20 cellular contexts compared by ENCODE assay signal in the genomic region with DNA sequence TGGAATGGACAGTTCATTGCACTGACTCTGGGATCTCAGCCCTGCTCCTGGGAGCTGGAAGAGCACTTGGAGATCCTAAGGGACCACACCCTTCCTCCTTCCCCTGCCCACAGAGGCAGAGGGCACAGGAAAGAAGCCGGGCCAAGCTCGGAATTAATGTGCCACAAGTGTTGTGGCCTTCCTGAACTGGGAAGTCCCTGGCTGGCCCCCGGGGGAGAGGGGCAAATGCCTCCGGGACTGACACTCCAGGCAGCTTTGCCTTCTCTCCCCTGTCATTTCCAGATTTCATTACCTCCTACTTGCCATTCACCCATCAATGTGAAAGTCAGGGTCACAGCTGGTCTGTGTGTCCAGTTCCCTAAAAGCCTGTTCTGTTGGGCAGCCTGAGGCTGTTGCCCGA. TPM values are rescaled to one million over a fixed set of nuclear protein-coding genes. Genes with fewer than 3 reads are reported as not detected.
DNase-seq lines count a peak whose midpoint lies in the region; ATAC-seq, FAIRE-seq and TF ChIP-seq lines count a peak whose summit lies in the region.
"Had no signal": no experiment of that assay in that cellular context is flagged by ENCODE, and none has a peak within 500 bp of the region (broad histone marks: within the 10 kb centered on the region; RNA-seq: fewer than 3 reads in every experiment).

No MANE protein-coding gene starts in this region.

- no peak for TF ChIP-seq RAD21 in HepG2 (CRISPR knock-in tag; IDR thresholded peaks at IDR 0.05)

- no peak for ATAC-seq in HepG2
- no peak for ATAC-seq in stimulated activated effector memory CD8-positive, alpha-beta T cell treated with anti-CD3 and anti-CD28 coated beads, Interleukin-12 subunit alpha, Interleukin-12 subunit beta, amount 100 ng/mL, for 72 hours
- ATAC-seq: GM12878 had no signal

- 82% methylated on average over 4 of the region's 5 CpGs for WGBS in HepG2 (ENCODE audit: low lambda C conversion rate)

- H3K9me3 ChIP-seq in HEK293 (ENCODE audit: control insufficient read depth, insufficient read depth, low read depth, low read length) (no peaks in the 10 kb centered on the region), HepG2 (ENCODE audit: low read length) (no peaks in the 10 kb centered on the region)
- H3K9me3 ChIP-seq: ascending aorta, heart right ventricle had no signal

- no peaks in the 10 kb centered on the region for H3K79me2 ChIP-seq in HepG2 (ENCODE audit: insufficient read depth, low read length)

- no peaks in the 10 kb centered on the region for H3K9me3 Mint-ChIP-seq in dendritic cell treated with granulocyte-macrophage colony-stimulating factor and Interleukin-4, amounts not matched to agents 40 ng/mL and 50 ng/mL, for 4 days
- no peaks in the 10 kb centered on the region for H3K9me3 Mint-ChIP-seq in stimulated activated effector memory CD8-positive, alpha-beta T cell treated with anti-CD3 and anti-CD28 coated beads, Interleukin-12 subunit alpha, Interleukin-12 subunit beta, amount 100 ng/mL, for 72 hours
- H3K9me3 Mint-ChIP-seq: activated T-helper 1 cell treated with anti-CD3 and anti-CD28 coated beads, Interleukin-12 subunit alpha, Interleukin-12 subunit beta, Interleukin-2, Interleukin-4 antibody, amounts not matched to agents 30 ng/mL and 10 ng/mL and 1 ng/mL, durations not matched to agents 14 hours and 24 hours and 36 hours; nephron; type B pancreatic cell had no signal

- POLR2A ChIA-PET in HEK293 (lab: Yijun Ruan, JAX) (interaction anchor here (0.6 to 1.2 kb wide), 2 partner anchors 21 to 83 kb away, joined by 7 read pairs; partner anchors contain the start of gene SESN2), HepG2 (lab: Yijun Ruan, JAX) (interaction anchor here (1.7 kb wide), 1 partner anchor 32 kb away, joined by 6 read pairs; no protein-coding TSS in a partner anchor)

- no peaks in the 10 kb centered on the region for H3K27me3 ChIP-seq in HepG2 (ENCODE audit: control insufficient read depth in 1 of 2, insufficient read depth in 2 of 2, low read length in 2 of 2)
- H3K27me3 ChIP-seq: ascending aorta, heart right ventricle had no signal

- intact Hi-C loops in dendritic cell treated with granulocyte-macrophage colony-stimulating factor and Interleukin-4, amounts not matched to agents 40 ng/mL and 50 ng/mL, for 4 days (cut with micrococcal nuclease): no loop called here
- intact Hi-C loops in HepG2 (cut with micrococcal nuclease; ENCODE audit: unreplicated experiment): no loop called here

- TF ChIP-seq EP300 in HepG2 (IDR thresholded peaks at IDR 0.05; ENCODE audit: low read depth in 2 of 2, low read length in 2 of 2) (no peak), HepG2 (CRISPR knock-in tag; IDR thresholded peaks at IDR 0.05; ENCODE audit: borderline replicate concordance) (no peak)

- H3K4me3 Mint-ChIP-seq in dendritic cell treated with granulocyte-macrophage colony-stimulating factor and Interleukin-4, amounts not matched to agents 40 ng/mL and 50 ng/mL, for 4 days: peak overlapping the region; percentile 49
- no peak overlapping the region for H3K4me3 Mint-ChIP-seq in stimulated activated effector memory CD8-positive, alpha-beta T cell treated with anti-CD3 and anti-CD28 coated beads, Interleukin-12 subunit alpha, Interleukin-12 subunit beta, amount 100 ng/mL, for 72 hours
- H3K4me3 Mint-ChIP-seq: activated naive CD8-positive, alpha-beta T cell; activated T-helper 1 cell treated with anti-CD3 and anti-CD28 coated beads, Interleukin-12 subunit alpha, Interleukin-12 subunit beta, Interleukin-2, Interleukin-4 antibody, amounts not matched to agents 30 ng/mL and 10 ng/mL and 1 ng/mL, durations not matched to agents 14 hours and 24 hours and 36 hours; nephron; type B pancreatic cell had no signal

- no peak overlapping the region for H2AFZ ChIP-seq in HepG2 (ENCODE audit: low read length)

- H3K27ac ChIP-seq in HEK293 (ENCODE audit: extremely low read depth, low read depth, low read length) (no peak overlapping the region), HepG2 (ENCODE audit: extremely low read length, insufficient read depth, low read length) (no peak overlapping the region)
- H3K27ac ChIP-seq: ascending aorta had no signal

- H4K20me1 ChIP-seq in HepG2 (ENCODE audit: insufficient read depth, low read length): no peaks in the 10 kb centered on the region

- in situ Hi-C loops in HepG2 (cut with HindIII; ENCODE audit: extremely low pct_ligation_motif_present, low pct_unique_long_range_greater_than_20kb): no loop called here

- TF ChIP-seq CTCF in HEK293 (tag by site-specific recombination; IDR thresholded peaks at IDR 0.05) (no peak), HepG2 (CRISPR knock-in tag; IDR thresholded peaks at IDR 0.05) (no peak)

- no peak for TF ChIP-seq POLR2A in HepG2 (IDR thresholded peaks at IDR 0.05; ENCODE audit: insufficient read depth in 1 of 2, low read depth in 2 of 2, low read length in 2 of 2)

- H3K4me1 ChIP-seq in HEK293 (ENCODE audit: control insufficient read depth, insufficient read depth, low read length): no peaks in the 10 kb centered on the region
- peaks cover 18% of the 10 kb centered on the region for H3K4me1 ChIP-seq in HepG2 (ENCODE audit: insufficient read depth, low read length)
- H3K4me1 ChIP-seq: ascending aorta had no signal

- no peak overlapping the region for H3K4me2 ChIP-seq in HepG2 (ENCODE audit: low read depth, low read length)

- H3K27me3 Mint-ChIP-seq in dendritic cell treated with granulocyte-macrophage colony-stimulating factor and Interleukin-4, amounts not matched to agents 40 ng/mL and 50 ng/mL, for 4 days: no peaks in the 10 kb centered on the region
- H3K27me3 Mint-ChIP-seq: activated naive CD8-positive, alpha-beta T cell; type B pancreatic cell had no signal

- BruUV-seq in HepG2 (replicated peaks; lab: Mats Ljungman, UMichigan): no TSS peak

- CTCF ChIA-PET in HEK293 (lab: Yijun Ruan, JAX): interaction anchor here (0.6 kb wide), 2 partner anchors 10 to 211 kb away, joined by 3 read pairs; no protein-coding TSS in a partner anchor
- CTCF ChIA-PET in HepG2 (lab: Yijun Ruan, JAX; ENCODE audit: low intra/inter-chr PET ratio, low total read pairs): no interaction called here

- no peak for FAIRE-seq in HepG2 (lab: Jason Lieb, UNC)
- FAIRE-seq: GM12878 had no signal

- peak overlapping the region; percentile 87 for H3K27ac Mint-ChIP-seq in dendritic cell treated with granulocyte-macrophage colony-stimulating factor and Interleukin-4, amounts not matched to agents 40 ng/mL and 50 ng/mL, for 4 days
- peak overlapping the region; percentile 71 for H3K27ac Mint-ChIP-seq in stimulated activated effector memory CD8-positive, alpha-beta T cell treated with anti-CD3 and anti-CD28 coated beads, Interleukin-12 subunit alpha, Interleukin-12 subunit beta, amount 100 ng/mL, for 72 hours
- H3K27ac Mint-ChIP-seq: activated naive CD8-positive, alpha-beta T cell; activated T-helper 1 cell treated with anti-CD3 and anti-CD28 coated beads, Interleukin-12 subunit alpha, Interleukin-12 subunit beta, Interleukin-2, Interleukin-4 antibody, amounts not matched to agents 30 ng/mL and 10 ng/mL and 1 ng/mL, durations not matched to agents 14 hours and 24 hours and 36 hours; type B pancreatic cell had no signal

- H3K36me3 Mint-ChIP-seq in dendritic cell treated with granulocyte-macrophage colony-stimulating factor and Interleukin-4, amounts not matched to agents 40 ng/mL and 50 ng/mL, for 4 days (ENCODE audit: low read depth): peaks cover 55% of the 10 kb centered on the region
- H3K36me3 Mint-ChIP-seq in stimulated activated effector memory CD8-positive, alpha-beta T cell treated with anti-CD3 and anti-CD28 coated beads, Interleukin-12 subunit alpha, Interleukin-12 subunit beta, amount 100 ng/mL, for 72 hours: peaks cover 71% of the 10 kb centered on the region

- no peak for DNase-seq in HepG2 (ENCODE audit: low spot score)
- no peak for DNase-seq in stimulated activated effector memory CD8-positive, alpha-beta T cell treated with anti-CD3 and anti-CD28 coated beads, Interleukin-12 subunit alpha, Interleukin-12 subunit beta, amount 100 ng/mL, for 72 hours (ENCODE audit: low spot score in 2 of 2)
- no peak for DNase-seq in stimulated activated CD4-positive, alpha-beta T cell treated with anti-CD3 and anti-CD28 coated beads, Interleukin-15, amount 100 ng/mL, for 24 hours
- DNase-seq in HCEC 1CT: no peak
- DNase-seq in NCI-H1694 treated with DMSO at 0.1 percent for 48 hours (lab: John Stamatoyannopoulos, UW): no peak
- DNase-seq: ACHN; activated CD4-positive, alpha-beta T cell treated with anti-CD3 and anti-CD28 coated beads, Interleukin-2, amount 50 U/mL, for 1 hour; effector CD4-positive, alpha-beta T cell; GOT3; heart right ventricle; NCI-H1930; stimulated activated CD8-positive, alpha-beta memory T cell treated with anti-CD3 and anti-CD28 coated beads, Interleukin-4, amount 100 ng/mL, for 48 hours had no signal

- H3K36me3 ChIP-seq in HEK293 (ENCODE audit: control insufficient read depth in 2 of 2, insufficient read depth in 1 of 2, low read length in 2 of 2) (peaks cover 21 to 66% of the 10 kb centered on the region in 2 experiments), HepG2 (replicated peaks in 1 of 2; ENCODE audit: control insufficient read depth in 1 of 2, insufficient read depth in 2 of 2, low read length in 2 of 2) (peaks cover 25 to 61% of the 10 kb centered on the region in 2 experiments)

- no peak overlapping the region for H3K9ac ChIP-seq in HepG2 (ENCODE audit: insufficient read depth, low read depth, low read length)

- H3K4me1 Mint-ChIP-seq in dendritic cell treated with granulocyte-macrophage colony-stimulating factor and Interleukin-4, amounts not matched to agents 40 ng/mL and 50 ng/mL, for 4 days (ENCODE audit: low read depth): peaks cover 54% of the 10 kb centered on the region
- H3K4me1 Mint-ChIP-seq in stimulated activated effector memory CD8-positive, alpha-beta T cell treated with anti-CD3 and anti-CD28 coated beads, Interleukin-12 subunit alpha, Interleukin-12 subunit beta, amount 100 ng/mL, for 72 hours: peaks cover 9% of the 10 kb centered on the region
- H3K4me1 Mint-ChIP-seq: nephron had no signal

- no peak overlapping the region for H3K4me3 ChIP-seq in HEK293 (ENCODE audit: low read depth, low read length)
- no peak overlapping the region for H3K4me3 ChIP-seq in HepG2 (replicated peaks in 1 of 3; ENCODE audit: insufficient read depth in 1 of 3, low read depth in 2 of 3, low read length in 3 of 3)
- H3K4me3 ChIP-seq: ascending aorta, GM12878, heart right ventricle had no signal

RNA-seq across cellular contexts. Expression of gene SESN2, which starts 21.6 kb away (rescaled TPM):
- 10.4 and 13.2 TPM in 2 replicates for total RNA-seq in HepG2 (2016; rRNA removed; fragmentation: Illumina TruSeq; extraction: Trizol)
- total RNA-seq in HepG2 (2016; cell fraction: cytosol; rRNA removed; fragmentation: Illumina TruSeq; extraction: Trizol; ENCODE audit: low read depth): 2.1 and 2.5 TPM in 2 replicates
- 10.0 and 12.0 TPM in 2 replicates for total RNA-seq in HepG2 (2016; cell fraction: insoluble cytoplasmic fraction; rRNA removed; fragmentation: Illumina TruSeq; extraction: Trizol)
- 5.6 and 7.1 TPM in 2 replicates for total RNA-seq in HepG2 (2016; cell fraction: membrane; rRNA removed; fragmentation: Illumina TruSeq; extraction: Trizol)
- total RNA-seq in HepG2 (2016; cell fraction: nucleus; rRNA removed; fragmentation: Illumina TruSeq; extraction: Trizol): 8.1 and 8.4 TPM in 2 replicates
- 19.1 and 24.8 TPM in 2 replicates for polyA plus RNA-seq in HepG2 (2011; rRNA removed)
- polyA plus RNA-seq in HepG2 (2011; cell fraction: cytosol; rRNA removed): 11.7 and 14.9 TPM in 2 replicates
- 26.7 and 32.2 TPM in 2 replicates for polyA plus RNA-seq in HepG2 (2011; cell fraction: nucleus; rRNA removed)
- 7.3 and 18.2 TPM in 2 replicates for polyA plus RNA-seq in HepG2 (2012)
- 1.3 and 1.4 TPM in 2 replicates for polyA plus RNA-seq in HepG2 (2016; cell fraction: cytosol; fragmentation: Illumina TruSeq; extraction: Trizol; ENCODE audit: low read depth)
- 9.6 and 12.1 TPM in 2 replicates for polyA plus RNA-seq in HepG2 (2016; cell fraction: insoluble cytoplasmic fraction; fragmentation: Illumina TruSeq; extraction: Trizol; ENCODE audit: low read depth)
- 4.3 and 4.7 TPM in 2 replicates for polyA plus RNA-seq in HepG2 (2016; cell fraction: membrane; fragmentation: Illumina TruSeq; extraction: Trizol; ENCODE audit: low read depth)
- 14.7 and 15.5 TPM in 2 replicates for polyA plus RNA-seq in HepG2 (2016; cell fraction: nucleus; fragmentation: Illumina TruSeq; extraction: Trizol; ENCODE audit: insufficient read depth, low read depth)
- polyA minus RNA-seq in HepG2 (2011; rRNA and poly(A)+ RNA removed; ENCODE audit: low replicate concordance): 21.9 and 39.6 TPM in 2 replicates
- polyA minus RNA-seq in HepG2 (2011; cell fraction: cytosol; rRNA and poly(A)+ RNA removed): 9.8 and 11.5 TPM in 2 replicates
- polyA minus RNA-seq in HepG2 (2011; cell fraction: nucleus; rRNA and poly(A)+ RNA removed): 11.8 and 11.9 TPM in 2 replicates

RNA-seq across cellular contexts. Expression of gene ATP5IF1, which starts 45.0 kb away (rescaled TPM):
- 131 and 143 TPM in 2 replicates for total RNA-seq in HepG2 (2016; rRNA removed; fragmentation: Illumina TruSeq; extraction: Trizol)
- 48.9 and 52.9 TPM in 2 replicates for total RNA-seq in HepG2 (2016; cell fraction: cytosol; rRNA removed; fragmentation: Illumina TruSeq; extraction: Trizol; ENCODE audit: low read depth)
- total RNA-seq in HepG2 (2016; cell fraction: insoluble cytoplasmic fraction; rRNA removed; fragmentation: Illumina TruSeq; extraction: Trizol): 135 and 167 TPM in 2 replicates
- total RNA-seq in HepG2 (2016; cell fraction: membrane; rRNA removed; fragmentation: Illumina TruSeq; extraction: Trizol): 52.5 and 57.7 TPM in 2 replicates
- 53.2 and 53.6 TPM in 2 replicates for total RNA-seq in HepG2 (2016; cell fraction: nucleus; rRNA removed; fragmentation: Illumina TruSeq; extraction: Trizol)
- polyA plus RNA-seq in HepG2 (2011; rRNA removed): 85.5 and 97.7 TPM in 2 replicates
- 137 and 146 TPM in 2 replicates for polyA plus RNA-seq in HepG2 (2011; cell fraction: cytosol; rRNA removed)
- 78.4 and 120 TPM in 2 replicates for polyA plus RNA-seq in HepG2 (2011; cell fraction: nucleus; rRNA removed)
- 116 and 168 TPM in 2 replicates for polyA plus RNA-seq in HepG2 (2012)
- polyA plus RNA-seq in HepG2 (2016; cell fraction: cytosol; fragmentation: Illumina TruSeq; extraction: Trizol; ENCODE audit: low read depth): 56.9 and 60.0 TPM in 2 replicates
- polyA plus RNA-seq in HepG2 (2016; cell fraction: insoluble cytoplasmic fraction; fragmentation: Illumina TruSeq; extraction: Trizol; ENCODE audit: low read depth): 155 and 173 TPM in 2 replicates
- polyA plus RNA-seq in HepG2 (2016; cell fraction: membrane; fragmentation: Illumina TruSeq; extraction: Trizol; ENCODE audit: low read depth): 59.9 and 60.4 TPM in 2 replicates
- polyA plus RNA-seq in HepG2 (2016; cell fraction: nucleus; fragmentation: Illumina TruSeq; extraction: Trizol; ENCODE audit: insufficient read depth, low read depth): 116 and 123 TPM in 2 replicates
- 26.2 and 37.8 TPM in 2 replicates for polyA minus RNA-seq in HepG2 (2011; rRNA and poly(A)+ RNA removed; ENCODE audit: low replicate concordance)
- polyA minus RNA-seq in HepG2 (2011; cell fraction: cytosol; rRNA and poly(A)+ RNA removed): 26.0 and 33.5 TPM in 2 replicates
- polyA minus RNA-seq in HepG2 (2011; cell fraction: nucleus; rRNA and poly(A)+ RNA removed): 17.9 and 22.1 TPM in 2 replicates

RNA-seq across cellular contexts. Expression of gene MED18, which starts 47.9 kb away (rescaled TPM):
- 21.0 and 28.8 TPM in 2 replicates for total RNA-seq in HepG2 (2016; rRNA removed; fragmentation: Illumina TruSeq; extraction: Trizol)
- total RNA-seq in HepG2 (2016; cell fraction: cytosol; rRNA removed; fragmentation: Illumina TruSeq; extraction: Trizol; ENCODE audit: low read depth): 7.0 and 7.5 TPM in 2 replicates
- 20.7 and 32.3 TPM in 2 replicates for total RNA-seq in HepG2 (2016; cell fraction: insoluble cytoplasmic fraction; rRNA removed; fragmentation: Illumina TruSeq; extraction: Trizol)
- 10.5 and 12.8 TPM in 2 replicates for total RNA-seq in HepG2 (2016; cell fraction: membrane; rRNA removed; fragmentation: Illumina TruSeq; extraction: Trizol)
- 7.0 and 9.3 TPM in 2 replicates for total RNA-seq in HepG2 (2016; cell fraction: nucleus; rRNA removed; fragmentation: Illumina TruSeq; extraction: Trizol)
- polyA plus RNA-seq in HepG2 (2011; rRNA removed): 11.7 and 14.4 TPM in 2 replicates
- 16.5 and 19.8 TPM in 2 replicates for polyA plus RNA-seq in HepG2 (2011; cell fraction: cytosol; rRNA removed)
- polyA plus RNA-seq in HepG2 (2011; cell fraction: nucleus; rRNA removed): 10.4 and 11.6 TPM in 2 replicates
- polyA plus RNA-seq in HepG2 (2012): 9.5 and 13.0 TPM in 2 replicates
- 2.8 and 3.8 TPM in 2 replicates for polyA plus RNA-seq in HepG2 (2016; cell fraction: cytosol; fragmentation: Illumina TruSeq; extraction: Trizol; ENCODE audit: low read depth)
- polyA plus RNA-seq in HepG2 (2016; cell fraction: insoluble cytoplasmic fraction; fragmentation: Illumina TruSeq; extraction: Trizol; ENCODE audit: low read depth): 26.5 and 30.0 TPM in 2 replicates
- 4.9 and 5.6 TPM in 2 replicates for polyA plus RNA-seq in HepG2 (2016; cell fraction: membrane; fragmentation: Illumina TruSeq; extraction: Trizol; ENCODE audit: low read depth)
- 14.7 and 18.3 TPM in 2 replicates for polyA plus RNA-seq in HepG2 (2016; cell fraction: nucleus; fragmentation: Illumina TruSeq; extraction: Trizol; ENCODE audit: insufficient read depth, low read depth)
- 28.2 and 57.8 TPM in 2 replicates for polyA minus RNA-seq in HepG2 (2011; rRNA and poly(A)+ RNA removed; ENCODE audit: low replicate concordance)
- 13.0 and 15.4 TPM in 2 replicates for polyA minus RNA-seq in HepG2 (2011; cell fraction: cytosol; rRNA and poly(A)+ RNA removed)
- polyA minus RNA-seq in HepG2 (2011; cell fraction: nucleus; rRNA and poly(A)+ RNA removed): 3.6 and 4.2 TPM in 2 replicates

RNA-seq across cellular contexts. Expression of gene DNAJC8, which starts 48.1 kb away (rescaled TPM):
- 126 and 180 TPM in 2 replicates for total RNA-seq in HepG2 (2016; rRNA removed; fragmentation: Illumina TruSeq; extraction: Trizol)
- 25.1 and 26.4 TPM in 2 replicates for total RNA-seq in HepG2 (2016; cell fraction: cytosol; rRNA removed; fragmentation: Illumina TruSeq; extraction: Trizol; ENCODE audit: low read depth)
- total RNA-seq in HepG2 (2016; cell fraction: insoluble cytoplasmic fraction; rRNA removed; fragmentation: Illumina TruSeq; extraction: Trizol): 132 and 187 TPM in 2 replicates
- total RNA-seq in HepG2 (2016; cell fraction: membrane; rRNA removed; fragmentation: Illumina TruSeq; extraction: Trizol): 45.3 and 52.1 TPM in 2 replicates
- 55.9 and 61.0 TPM in 2 replicates for total RNA-seq in HepG2 (2016; cell fraction: nucleus; rRNA removed; fragmentation: Illumina TruSeq; extraction: Trizol)
- polyA plus RNA-seq in HepG2 (2011; rRNA removed): 48.4 and 54.5 TPM in 2 replicates
- polyA plus RNA-seq in HepG2 (2011; cell fraction: cytosol; rRNA removed): 36.4 and 46.8 TPM in 2 replicates
- 20.6 and 24.0 TPM in 2 replicates for polyA plus RNA-seq in HepG2 (2011; cell fraction: nucleus; rRNA removed)
- 54.3 and 68.8 TPM in 2 replicates for polyA plus RNA-seq in HepG2 (2012)
- 24.2 and 24.3 TPM in 2 replicates for polyA plus RNA-seq in HepG2 (2016; cell fraction: cytosol; fragmentation: Illumina TruSeq; extraction: Trizol; ENCODE audit: low read depth)
- polyA plus RNA-seq in HepG2 (2016; cell fraction: insoluble cytoplasmic fraction; fragmentation: Illumina TruSeq; extraction: Trizol; ENCODE audit: low read depth): 224 and 245 TPM in 2 replicates
- 43.7 and 45.5 TPM in 2 replicates for polyA plus RNA-seq in HepG2 (2016; cell fraction: membrane; fragmentation: Illumina TruSeq; extraction: Trizol; ENCODE audit: low read depth)
- 124 and 135 TPM in 2 replicates for polyA plus RNA-seq in HepG2 (2016; cell fraction: nucleus; fragmentation: Illumina TruSeq; extraction: Trizol; ENCODE audit: insufficient read depth, low read depth)
- polyA minus RNA-seq in HepG2 (2011; rRNA and poly(A)+ RNA removed; ENCODE audit: low replicate concordance): 33.9 and 41.6 TPM in 2 replicates
- 16.9 and 17.8 TPM in 2 replicates for polyA minus RNA-seq in HepG2 (2011; cell fraction: cytosol; rRNA and poly(A)+ RNA removed)
- 15.6 and 21.8 TPM in 2 replicates for polyA minus RNA-seq in HepG2 (2011; cell fraction: nucleus; rRNA and poly(A)+ RNA removed)
